In the genomic region with DNA sequence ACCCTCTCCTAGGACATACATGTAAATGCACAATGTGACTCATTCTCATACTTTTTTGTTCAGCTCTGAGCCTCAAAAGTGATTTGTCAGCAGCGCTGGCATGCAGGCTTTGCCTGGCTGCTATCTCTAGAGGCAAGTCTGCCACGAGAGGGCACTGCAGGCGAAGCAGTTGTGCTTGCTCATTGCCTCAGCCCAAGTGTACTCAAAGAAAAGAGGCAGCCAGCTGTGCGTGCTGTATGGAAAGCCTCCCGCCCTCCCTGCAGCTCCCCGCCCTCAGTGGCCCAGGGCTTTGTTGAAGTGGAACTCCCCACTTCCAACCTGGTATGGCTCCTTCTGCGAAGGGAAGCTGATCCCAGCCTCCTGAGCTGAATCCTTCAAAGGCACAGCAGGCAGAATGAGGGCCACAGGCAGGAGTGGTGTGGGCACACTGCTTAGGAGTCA, we compare ENCODE assay signal across 8 cellular contexts.
DNase-seq lines count a peak whose midpoint lies in the region; ATAC-seq lines count a peak whose summit lies in the region.

No MANE protein-coding gene starts in this region.

- no peaks in the 10 kb centered on the region for H3K27me3 Mint-ChIP-seq in central memory CD8-positive, alpha-beta T cell

- peak; percentile 91 for DNase-seq in DMS79 treated with DMSO at 0.1 percent for 48 hours (lab: John Stamatoyannopoulos, UW)
- DNase-seq in NCI-H2227 (lab: John Stamatoyannopoulos, UW; ENCODE audit: unreplicated experiment), result peak; percentile 95
- DNase-seq in central memory CD8-positive, alpha-beta T cell (ENCODE audit: low spot score in 2 of 2), result peak; percentile 19 to 36
- DNase-seq in kidney glomerular epithelial cell (lab: John Stamatoyannopoulos, UW), result peak; percentile 91
- peak; percentile 79 to 83 for DNase-seq in stimulated activated CD4-positive, alpha-beta T cell treated with anti-CD3 and anti-CD28 coated beads, Interleukin-15, amount 100 ng/mL, for 48 hours (ENCODE audit: low read depth in 2 of 2)

- ATAC-seq in HG02870 (IDR thresholded peaks at IDR 0.05; ENCODE audit: unreplicated experiment) (peak; percentile 87), GM19467 (IDR thresholded peaks at IDR 0.05; ENCODE audit: unreplicated experiment) (no peak)
- ATAC-seq in activated CD4-positive, CD25-positive, alpha-beta regulatory T cell treated with anti-CD3 and anti-CD28 coated beads, Interleukin-2, amount 50 U/mL, for 24 hours, result peak; percentile 74 to 82
- no peak for ATAC-seq in central memory CD8-positive, alpha-beta T cell (replicated peaks; ENCODE audit: extremely low read depth, poor library complexity, severe bottlenecking)

- no peaks in the 10 kb centered on the region for H3K9me3 Mint-ChIP-seq in central memory CD8-positive, alpha-beta T cell

- H3K4me1 Mint-ChIP-seq in central memory CD8-positive, alpha-beta T cell, result peaks cover 26% of the 10 kb centered on the region

- H3K36me3 Mint-ChIP-seq in central memory CD8-positive, alpha-beta T cell (ENCODE audit: insufficient read depth), result peaks cover 48% of the 10 kb centered on the region

- no peak overlapping the region for H3K4me3 Mint-ChIP-seq in central memory CD8-positive, alpha-beta T cell

- no peak overlapping the region for H3K27ac Mint-ChIP-seq in central memory CD8-positive, alpha-beta T cell (ENCODE audit: low read depth)

Comparison
In these comparisons a context has a peak if more than half of its experiments do, and no peak if none do; other contexts are left out.
1. DNase-seq: peak in every context shown above with its lines; median percentile 95 in NCI-H2227; 91 in DMS79 treated with DMSO at 0.1 percent for 48 hours; 91 in kidney glomerular epithelial cell; 81 in stimulated activated CD4-positive, alpha-beta T cell treated with anti-CD3 and anti-CD28 coated beads, Interleukin-15, amount 100 ng/mL, for 48 hours; 28 in central memory CD8-positive, alpha-beta T cell.
2. ATAC-seq: peak in HG02870 (single experiment) and activated CD4-positive, CD25-positive, alpha-beta regulatory T cell treated with anti-CD3 and anti-CD28 coated beads, Interleukin-2, amount 50 U/mL, for 24 hours (2 of 2); none in central memory CD8-positive, alpha-beta T cell (single experiment) and GM19467 (single experiment).